ENCODE assay signal across 8 cellular contexts in genomic region chr2:74554821-74555531, GRCh38. TPM values are rescaled to one million over a fixed set of nuclear protein-coding genes. Genes with fewer than 3 reads are reported as not detected.
A peak's percentile ranks its signal among the peaks of the same experiment; 100 is the strongest.
DNase-seq lines count a peak whose midpoint lies in the region; ATAC-seq and TF ChIP-seq lines count a peak whose summit lies in the region.

No MANE protein-coding gene starts in this region.

- H3K27me3 Mint-ChIP-seq in IgD-negative memory B cell (peaks cover 4% of the 10 kb centered on the region), naive B cell (peaks cover 6 to 13% (median 13%) of the 10 kb centered on the region in 3 donors)

- peak overlapping the region; percentile 92 to 97 (median 94) for H3K27ac Mint-ChIP-seq in IgD-negative memory B cell
- H3K27ac Mint-ChIP-seq in naive B cell: peak overlapping the region in 5 of 6 donors; percentile 80 to 96 (median 89)

- H3K4me1 Mint-ChIP-seq in IgD-negative memory B cell: peaks cover 14 to 16% (median 14%) of the 10 kb centered on the region in 3 donors
- peaks cover 29 to 37% (median 35%) of the 10 kb centered on the region in 3 donors for H3K4me1 Mint-ChIP-seq in naive B cell

- H3K4me3 ChIP-seq in esophagus (ENCODE audit: low read depth in 1 of 2, low read length in 2 of 2): peak overlapping the region; percentile 44 to 59
- peak overlapping the region; percentile 68 to 97 (median 72) for H3K4me3 ChIP-seq in upper lobe of left lung

- TF ChIP-seq EP300 in upper lobe of left lung (IDR thresholded peaks at IDR 0.05): no peak

- H3K27ac ChIP-seq in esophagus (ENCODE audit: low read depth in 2 of 2, low read length in 1 of 2) (peak overlapping the region; percentile 77 to 81), upper lobe of left lung (peak overlapping the region; percentile 87 to 89 (median 88))

- H3K4me3 Mint-ChIP-seq in IgD-negative memory B cell (peak overlapping the region; percentile 93 to 96 (median 95)), naive B cell (peak overlapping the region; percentile 87 to 98 (median 94))

- no peaks in the 10 kb centered on the region for H3K27me3 ChIP-seq in esophagus (ENCODE audit: control insufficient read depth in 1 of 2, insufficient read depth in 2 of 2, low read length in 2 of 2)
- H3K27me3 ChIP-seq in upper lobe of left lung: no peaks in the 10 kb centered on the region

- H3K36me3 ChIP-seq in esophagus (ENCODE audit: control insufficient read depth in 2 of 2, insufficient read depth in 2 of 2, low read length in 1 of 2): peaks cover 0 to 6% of the 10 kb centered on the region in 2 donors
- peaks cover 0 to 9% (median 7%) of the 10 kb centered on the region in 4 donors for H3K36me3 ChIP-seq in upper lobe of left lung

- peak; percentile 52 to 57 for ATAC-seq in naive B cell (ENCODE audit: low read depth in 2 of 2)
- peak; percentile 69 to 86 for ATAC-seq in upper lobe of left lung (ENCODE audit: low FRiP score in 2 of 2)

- no peak for TF ChIP-seq CTCF in GM20000 (IDR thresholded peaks at IDR 0.05; ENCODE audit: extremely low read depth, missing control alignments)
- TF ChIP-seq CTCF in upper lobe of left lung (IDR thresholded peaks at IDR 0.05): peak in 3 of 6 experiments; percentile 8 to 33 (median 24)

- H3K9me3 Mint-ChIP-seq in IgD-negative memory B cell (no peaks in the 10 kb centered on the region), naive B cell (no peaks in the 10 kb centered on the region)

- no peaks in the 10 kb centered on the region for H3K36me3 Mint-ChIP-seq in IgD-negative memory B cell
- no peaks in the 10 kb centered on the region for H3K36me3 Mint-ChIP-seq in naive B cell

- peaks cover 0 to 7% of the 10 kb centered on the region in 2 donors for H3K4me1 ChIP-seq in esophagus (ENCODE audit: control insufficient read depth in 2 of 2, insufficient read depth in 2 of 2, low read length in 1 of 2)
- H3K4me1 ChIP-seq in upper lobe of left lung: peaks cover 11 to 28% (median 13%) of the 10 kb centered on the region in 4 donors

- TF ChIP-seq POLR2A in upper lobe of left lung (IDR thresholded peaks at IDR 0.05): no peak

- no peaks in the 10 kb centered on the region for H3K9me3 ChIP-seq in esophagus (ENCODE audit: control insufficient read depth in 2 of 2, insufficient read depth in 1 of 2, low read depth in 1 of 2, low read length in 1 of 2)
- H3K9me3 ChIP-seq in upper lobe of left lung: no peaks in the 10 kb centered on the region

- DNase-seq in COLO668 (lab: John Stamatoyannopoulos, UW; ENCODE audit: unreplicated experiment): peak; percentile 70
- peak; percentile 77 for DNase-seq in GM20000 (ENCODE audit: low spot score)
- DNase-seq in activated CD4-positive, alpha-beta T cell treated with anti-CD3 and anti-CD28 coated beads, Interleukin-2, amount 50 U/mL, for 48 hours: peak; percentile 56 to 62
- peak; percentile 42 for DNase-seq in naive B cell
- peak; percentile 63 to 92 for DNase-seq in upper lobe of left lung
- no peak for DNase-seq in GM19238 (ENCODE audit: insufficient read length, low spot score)

- 11 to 19% methylated on average over 56 to 58 of the region's 58 CpGs for WGBS in esophagus, 2 donors
- WGBS in upper lobe of left lung, 2 donors: 2 to 7% methylated on average over 41 to 47 of the region's 58 CpGs

RNA-seq across cellular contexts. Expression of gene DOK1, which starts 0.5 kb away (rescaled TPM):
- polyA plus RNA-seq in IgD-negative memory B cell (48.9 TPM), esophagus (1 to 10 TPM; 1.6 to 2.5 TPM), naive B cell (ENCODE audit: low read depth in 6 of 6) (10 to 100 TPM; 21.2 to 44.1 (median 34.3) TPM)
- total RNA-seq in upper lobe of left lung: 10 to 100 TPM; 13.7 to 49.2 (median 38.0) TPM

RNA-seq across cellular contexts. Expression of gene LOXL3, which starts 1.2 kb away (rescaled TPM):
- 0.74 TPM for polyA plus RNA-seq in IgD-negative memory B cell
- under 1 TPM; 0.71 to 0.79 TPM for polyA plus RNA-seq in esophagus
- under 1 TPM in 2 of 6 donors, not detected in 4; 0.25 to 0.29 TPM for polyA plus RNA-seq in naive B cell (ENCODE audit: low read depth in 6 of 6)
- total RNA-seq in upper lobe of left lung: 10 to 100 TPM in 3 of 6 donors, 1 to 10 TPM in 3; 3.6 to 28.3 (median 10.3) TPM

RNA-seq across cellular contexts. Expression of gene HTRA2, which starts 25.2 kb away (rescaled TPM):
- polyA plus RNA-seq in IgD-negative memory B cell (34.4 TPM), esophagus (10 to 100 TPM; 15.8 to 21.0 TPM), naive B cell (ENCODE audit: low read depth in 6 of 6) (10 to 100 TPM; 33.0 to 52.0 (median 44.7) TPM)
- 10 to 100 TPM; 11.8 to 36.9 (median 27.2) TPM for total RNA-seq in upper lobe of left lung

RNA-seq across cellular contexts. Expression of gene AUP1, which starts 25.5 kb away (rescaled TPM):
- polyA plus RNA-seq in IgD-negative memory B cell: 108 TPM
- 100 to 1,000 TPM; 116 to 186 TPM for polyA plus RNA-seq in esophagus
- polyA plus RNA-seq in naive B cell (ENCODE audit: low read depth in 6 of 6): 100 to 1,000 TPM in 3 of 6 donors, 10 to 100 TPM in 3; 83.3 to 155 (median 99.9) TPM
- total RNA-seq in upper lobe of left lung: 100 to 1,000 TPM in 4 of 6 donors, 10 to 100 TPM in 2; 93.4 to 337 (median 125) TPM

RNA-seq across cellular contexts. Expression of gene DQX1, which starts 28.9 kb away (rescaled TPM):
- polyA plus RNA-seq in IgD-negative memory B cell: 0.70 TPM
- polyA plus RNA-seq in esophagus: 1 to 10 TPM; 3.4 to 7.3 TPM
- polyA plus RNA-seq in naive B cell (ENCODE audit: low read depth in 6 of 6): not detected
- under 1 TPM in 3 of 6 donors, not detected in 3; 0.26 to 0.37 (median 0.33) TPM for total RNA-seq in upper lobe of left lung

Comparison
In these comparisons a context has a peak if more than half of its experiments do, and no peak if none do; other contexts are left out.
1. RNA of gene DOK1, which starts 0.5 kb away (polyA plus RNA-seq): 48.9 TPM in IgD-negative memory B cell (single experiment) and 21.2 to 44.1 TPM in naive B cell; 1.6 to 2.5 TPM in esophagus; every median in the first group is over 4 times any median in the second.